Comparison of ENCODE assay signal across 36 cellular contexts in genomic region chr18:79022603-79023002, GRCh38. TPM values are rescaled to one million over a fixed set of nuclear protein-coding genes. Genes with fewer than 3 reads are reported as not detected.
"Had no signal": no experiment of that assay in that cellular context is flagged by ENCODE, and none has a peak within 500 bp of the region (broad histone marks: within the 10 kb centered on the region; RNA-seq: fewer than 3 reads in every experiment).

No MANE protein-coding gene starts in this region.

- DNase-seq: Karpas-422, Kasumi-1, MG63, MM.1S, MV-4-11, NCI-H1048, NCI-H1092, NCI-H1092 treated with DMSO at 0.1 percent for 48 hours, NCI-H1105, NCI-H1105 treated with DMSO at 0.1 percent for 48 hours, NCI-H1417, NCI-H1417 treated with DMSO at 0.1 percent for 48 hours, NCI-H1436, NCI-H1436 treated with DMSO at 0.1 percent for 48 hours, NCI-H146, NCI-H1694, NCI-H1694 treated with DMSO at 0.1 percent for 48 hours, NCI-H187, NCI-H187 treated with DMSO at 0.1 percent for 48 hours, NCI-H1930, NCI-H2029, NCI-H2029 treated with DMSO at 0.1 percent for 48 hours, NCI-H2081, NCI-H2081 treated with DMSO at 0.1 percent for 48 hours, NCI-H2107, NCI-H2171, NCI-H2171 treated with DMSO at 0.1 percent for 48 hours, NCI-H2227 treated with DMSO at 0.1 percent for 48 hours, NCI-H226, NCI-H345, NCI-H446, NCI-H446 treated with DMSO at 0.1 percent for 48 hours, NCI-H510A had no signal

RNA-seq across cellular contexts. Expression of gene SALL3, which starts 43.0 kb away (rescaled TPM):
- total RNA-seq: LHCN-M2, M059J, MCF 10A had no signal
